ENCODE assay signal across 9 cellular contexts in genomic region chr12:124347805-124348658, GRCh38. TPM values are rescaled to one million over a fixed set of nuclear protein-coding genes. Genes with fewer than 3 reads are reported as not detected.
DNase-seq lines count a peak whose midpoint lies in the region; TF ChIP-seq lines count a peak whose summit lies in the region.
"Had no signal": no experiment of that assay in that cellular context is flagged by ENCODE, and none has a peak within 500 bp of the region (broad histone marks: within the 10 kb centered on the region; RNA-seq: fewer than 3 reads in every experiment).

No MANE protein-coding gene starts in this region.

- peak; percentile 66 for TF ChIP-seq CTCF in GM12874 (IDR thresholded peaks at IDR 0.05; ENCODE audit: insufficient read depth, low read depth, low read length)
- TF ChIP-seq CTCF in endothelial cell (IDR thresholded peaks at IDR 0.05; ENCODE audit: unreplicated experiment) = peak; percentile 62

- H3K27me3 Mint-ChIP-seq in endothelial cell (ENCODE audit: unreplicated experiment) = peaks cover 4% of the 10 kb centered on the region
- H3K27me3 Mint-ChIP-seq: naive B cell had no signal

- peak overlapping the region; percentile 47 for H3K4me3 Mint-ChIP-seq in endothelial cell (ENCODE audit: unreplicated experiment)
- H3K4me3 Mint-ChIP-seq: naive B cell had no signal

- H3K36me3 Mint-ChIP-seq in endothelial cell (ENCODE audit: low read depth, unreplicated experiment) = peaks cover 25% of the 10 kb centered on the region

- DNase-seq in T-helper 9 cell (peak; percentile 24), endothelial cell (ENCODE audit: low spot score) (peak; percentile 16), NCI-H2227 (lab: John Stamatoyannopoulos, UW; ENCODE audit: unreplicated experiment) (no peak), EL (no peak), MG63 (no peak), NCI-H2171 treated with DMSO at 0.1 percent for 48 hours (lab: John Stamatoyannopoulos, UW) (no peak)
- peak in 2 of 3 donors; percentile 3 to 8 for DNase-seq in stimulated activated CD4-positive, alpha-beta T cell treated with anti-CD3 and anti-CD28 coated beads, Interleukin-12 subunit alpha, Interleukin-12 subunit beta, amount 100 ng/mL, for 48 hours (ENCODE audit: low read depth in 2 of 3, low spot score in 1 of 3)
- DNase-seq: naive B cell had no signal

- H3K4me3 ChIP-seq in MG63 = no peak overlapping the region

- H3K9me3 Mint-ChIP-seq in endothelial cell (ENCODE audit: unreplicated experiment) = no peaks in the 10 kb centered on the region
- H3K9me3 Mint-ChIP-seq: naive B cell had no signal

- H3K9me3 ChIP-seq in MG63 = no peaks in the 10 kb centered on the region

- no peaks in the 10 kb centered on the region for H3K27me3 ChIP-seq in MG63

- peaks cover 64% of the 10 kb centered on the region for H3K36me3 ChIP-seq in MG63

- no peak overlapping the region for H3K27ac Mint-ChIP-seq in endothelial cell (ENCODE audit: unreplicated experiment)

- H3K4me1 Mint-ChIP-seq in endothelial cell (ENCODE audit: unreplicated experiment) = peaks cover 3% of the 10 kb centered on the region

RNA-seq across cellular contexts. Expression of gene RFLNA, which starts 53.1 kb away (rescaled TPM):
- 13.3 TPM for total RNA-seq in endothelial cell (ENCODE audit: unreplicated experiment)
- total RNA-seq in MG63 (2014; rRNA removed; shearing (Covaris generic); ENCODE audit: low replicate concordance) = 7.7 and 17.8 TPM in 2 replicates

Comparison
In these comparisons a context has a peak if more than half of its experiments do, and no peak if none do; other contexts are left out.
1. DNase-seq: peak in T-helper 9 cell (single experiment), endothelial cell (single experiment) and stimulated activated CD4-positive, alpha-beta T cell treated with anti-CD3 and anti-CD28 coated beads, Interleukin-12 subunit alpha, Interleukin-12 subunit beta, amount 100 ng/mL, for 48 hours (2 of 3); none in NCI-H2227 (single experiment), EL (single experiment), MG63 (single experiment) and NCI-H2171 treated with DMSO at 0.1 percent for 48 hours (single experiment).